ENCODE assay signal across 14 cellular contexts in the genomic region with DNA sequence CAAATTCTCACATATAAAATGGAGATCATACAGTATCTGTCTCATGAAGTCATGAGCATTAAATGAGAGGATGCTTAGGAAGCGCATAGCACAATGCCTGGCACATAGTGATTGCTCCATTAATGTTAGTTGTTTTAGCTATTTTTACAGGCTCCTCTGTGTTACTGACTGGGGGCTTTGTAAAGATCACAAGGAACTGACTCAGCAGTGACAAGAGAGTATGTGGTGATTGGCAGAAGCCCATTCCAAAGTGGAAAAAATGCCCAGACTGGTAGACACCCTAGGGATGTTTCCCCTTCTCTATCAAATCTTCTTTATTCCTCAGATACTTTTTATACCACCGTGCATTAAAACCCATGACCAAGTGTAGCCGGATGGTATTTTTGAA. TPM values are rescaled to one million over a fixed set of nuclear protein-coding genes. Genes with fewer than 3 reads are reported as not detected.
DNase-seq lines count a peak whose midpoint lies in the region; ATAC-seq and TF ChIP-seq lines count a peak whose summit lies in the region.
"Had no signal": no experiment of that assay in that cellular context is flagged by ENCODE, and none has a peak within 500 bp of the region (broad histone marks: within the 10 kb centered on the region; RNA-seq: fewer than 3 reads in every experiment).

No MANE protein-coding gene starts in this region.

- intact Hi-C loops in PC-3 (cut with micrococcal nuclease) (loop anchor here (1.0 kb wide), 5 partner anchors 12 to 54 kb away; a partner anchor contains a TSS), esophagus squamous epithelium (cut with DNase I) (no loop called here), psoas muscle (cut with DNase I) (loop anchor here in 1 of 2 donors (5.0 kb wide), 1 partner anchor 47 kb away; no protein-coding TSS in a partner anchor)

- H3F3A ChIP-seq in PC-3 (ENCODE audit: low read length, unreplicated experiment) = no peaks in the 10 kb centered on the region

- H3K36me3 ChIP-seq in ACC112 (ENCODE audit: insufficient read depth, low read length) (no peaks in the 10 kb centered on the region), PC-3 (ENCODE audit: low read depth, low read length) (no peaks in the 10 kb centered on the region), esophagus squamous epithelium (no peaks in the 10 kb centered on the region), psoas muscle (ENCODE audit: insufficient read depth in 1 of 2, low read depth in 1 of 2) (peaks cover 0 to 2% of the 10 kb centered on the region in 2 donors)
- H3K36me3 ChIP-seq: cardiac muscle cell had no signal

- WGBS in esophagus squamous epithelium, 2 donors = 70 to 80% methylated on average over 3 of the region's 3 CpGs
- 57 to 65% (median 63%) methylated on average over 3 of the region's 3 CpGs for WGBS in psoas muscle, 3 donors

- H3K4me2 ChIP-seq in PC-3 (ENCODE audit: low read length) = peak overlapping the region; percentile 63

- H3K27ac ChIP-seq in ACC112 (ENCODE audit: low read depth, low read length) = peak overlapping the region; percentile 92
- peak overlapping the region; percentile 86 for H3K27ac ChIP-seq in PC-3 (ENCODE audit: low read length)
- peak overlapping the region; percentile 33 to 72 (median 70) for H3K27ac ChIP-seq in esophagus squamous epithelium
- H3K27ac ChIP-seq in psoas muscle = peak overlapping the region; percentile 81
- H3K27ac ChIP-seq: cardiac muscle cell, testis had no signal

- no peak overlapping the region for H3K27ac Mint-ChIP-seq in activated T-helper 17 cell treated with anti-CD3 and anti-CD28 coated beads, Interleukin-2, amount 50 U/mL, for 72 hours
- H3K27ac Mint-ChIP-seq: activated B cell treated with CpG ODN at 0.5 μM for 24 hours; activated CD8-positive, alpha-beta memory T cell treated with anti-CD3 and anti-CD28 coated beads, Interleukin-2, amount 10 ng/mL, durations not matched to agents 7 days and 5 days; activated naive CD4-positive, alpha-beta T cell treated with anti-CD3 and anti-CD28 coated beads, Interleukin-2, amount 10 ng/mL, durations not matched to agents 7 days and 5 days had no signal

- H3K9me2 ChIP-seq in PC-3 (replicated peaks; ENCODE audit: low read length) = no peaks in the 10 kb centered on the region

- peaks cover 22% of the 10 kb centered on the region for H3K27me3 Mint-ChIP-seq in activated T-helper 17 cell treated with anti-CD3 and anti-CD28 coated beads, Interleukin-2, amount 50 U/mL, for 72 hours

- peaks cover 6% of the 10 kb centered on the region for H3K4me1 Mint-ChIP-seq in activated T-helper 17 cell treated with anti-CD3 and anti-CD28 coated beads, Interleukin-2, amount 50 U/mL, for 72 hours
- H3K4me1 Mint-ChIP-seq: activated B cell treated with CpG ODN at 0.5 μM for 24 hours; activated naive CD4-positive, alpha-beta T cell treated with anti-CD3 and anti-CD28 coated beads, Interleukin-2, amount 10 ng/mL, durations not matched to agents 7 days and 5 days had no signal

- no peaks in the 10 kb centered on the region for H4K20me1 ChIP-seq in PC-3 (ENCODE audit: low read length)

- H2AFZ ChIP-seq in ACC112 (ENCODE audit: low read length, unreplicated experiment) (no peak overlapping the region), PC-3 (ENCODE audit: low read length) (no peak overlapping the region)

- no peak for TF ChIP-seq POLR2A in esophagus squamous epithelium (IDR thresholded peaks at IDR 0.05)

- no peaks in the 10 kb centered on the region for H3K9me3 ChIP-seq in PC-3 (ENCODE audit: low read length)
- no peaks in the 10 kb centered on the region for H3K9me3 ChIP-seq in esophagus squamous epithelium
- no peaks in the 10 kb centered on the region for H3K9me3 ChIP-seq in psoas muscle
- H3K9me3 ChIP-seq: testis had no signal

- H3K27me3 ChIP-seq in ACC112 (ENCODE audit: insufficient read depth, low read length) = no peaks in the 10 kb centered on the region
- H3K27me3 ChIP-seq in PC-3 (ENCODE audit: low read length) = no peaks in the 10 kb centered on the region
- no peaks in the 10 kb centered on the region for H3K27me3 ChIP-seq in esophagus squamous epithelium
- no peaks in the 10 kb centered on the region for H3K27me3 ChIP-seq in psoas muscle (ENCODE audit: insufficient read depth in 3 of 3, low read length in 2 of 3)
- H3K27me3 ChIP-seq: cardiac muscle cell, testis had no signal

- H3K4me3 ChIP-seq in ACC112 (ENCODE audit: low read depth, low read length) (peak overlapping the region; percentile 41; the same call in 1 of the 2 replicates), PC-3 (ENCODE audit: low read length) (peak overlapping the region; percentile 6; the same call in 1 of the 2 replicates), esophagus squamous epithelium (no peak overlapping the region), psoas muscle (no peak overlapping the region)
- H3K4me3 ChIP-seq: cardiac muscle cell, testis had no signal

- DNase-seq in PC-3 (peak; percentile 68), esophagus squamous epithelium (lab: John Stamatoyannopoulos, UW) (no peak), psoas muscle (no peak), activated gamma-delta T cell treated with Interleukin-2 at 50 U/mL for 16 hours (no peak), HCEC 1CT (no peak), HuH-7.5 (ENCODE audit: low spot score) (no peak)
- DNase-seq: activated B cell treated with CpG ODN at 0.5 μM for 24 hours; activated CD8-positive, alpha-beta memory T cell treated with anti-CD3 and anti-CD28 coated beads, Interleukin-2, amount 10 ng/mL, durations not matched to agents 7 days and 5 days; activated naive CD4-positive, alpha-beta T cell treated with anti-CD3 and anti-CD28 coated beads, Interleukin-2, amount 10 ng/mL, durations not matched to agents 7 days and 5 days; DMS153; testis had no signal

- CTCF ChIA-PET in PC-3 (lab: Charles Lee) = interaction anchor here (1.3 kb wide), 1 partner anchor 33 kb away, joined by 4 read pairs; a partner anchor contains a TSS

- H3K79me2 ChIP-seq in ACC112 (ENCODE audit: control insufficient read depth, insufficient read depth, low read length, unreplicated experiment) (peaks cover 87% of the 10 kb centered on the region), PC-3 (ENCODE audit: low read length) (peaks cover 12% of the 10 kb centered on the region)

- ATAC-seq in PC-3 (peak; percentile 28), psoas muscle (peak in 1 of 4 donors; percentile 4)
- no peak for ATAC-seq in activated T-helper 17 cell treated with anti-CD3 and anti-CD28 coated beads, Interleukin-2, amount 50 U/mL, for 72 hours (replicated peaks)
- ATAC-seq: activated CD8-positive, alpha-beta memory T cell treated with anti-CD3 and anti-CD28 coated beads, Interleukin-2, amount 10 ng/mL, durations not matched to agents 7 days and 5 days had no signal

- H3K4me3 Mint-ChIP-seq in activated T-helper 17 cell treated with anti-CD3 and anti-CD28 coated beads, Interleukin-2, amount 50 U/mL, for 72 hours = no peak overlapping the region
- H3K4me3 Mint-ChIP-seq: activated B cell treated with CpG ODN at 0.5 μM for 24 hours; activated CD8-positive, alpha-beta memory T cell treated with anti-CD3 and anti-CD28 coated beads, Interleukin-2, amount 10 ng/mL, durations not matched to agents 7 days and 5 days; activated naive CD4-positive, alpha-beta T cell treated with anti-CD3 and anti-CD28 coated beads, Interleukin-2, amount 10 ng/mL, durations not matched to agents 7 days and 5 days had no signal

- H3K9ac ChIP-seq in PC-3 (ENCODE audit: low read length) = peak overlapping the region; percentile 67

- POLR2A ChIA-PET in PC-3 (lab: Charles Lee; ENCODE audit: unreplicated experiment) = interaction anchor here (0.6 kb wide), 1 partner anchor 60 kb away, joined by 4 read pairs; no protein-coding TSS in a partner anchor

- TF ChIP-seq CTCF in PC-3 (conservative IDR thresholded peaks at IDR 0.05; ENCODE audit: low read depth, low read length) = no peak
- TF ChIP-seq CTCF in esophagus squamous epithelium (IDR thresholded peaks at IDR 0.05) = no peak
- TF ChIP-seq CTCF in psoas muscle (IDR thresholded peaks at IDR 0.05) = no peak

- peaks cover 3% of the 10 kb centered on the region for H3K9me3 Mint-ChIP-seq in activated T-helper 17 cell treated with anti-CD3 and anti-CD28 coated beads, Interleukin-2, amount 50 U/mL, for 72 hours
- H3K9me3 Mint-ChIP-seq: activated B cell treated with CpG ODN at 0.5 μM for 24 hours; activated naive CD4-positive, alpha-beta T cell treated with anti-CD3 and anti-CD28 coated beads, Interleukin-2, amount 10 ng/mL, durations not matched to agents 7 days and 5 days had no signal

- peaks cover 5% of the 10 kb centered on the region for H3K36me3 Mint-ChIP-seq in activated T-helper 17 cell treated with anti-CD3 and anti-CD28 coated beads, Interleukin-2, amount 50 U/mL, for 72 hours (ENCODE audit: low read depth)
- H3K36me3 Mint-ChIP-seq: activated CD8-positive, alpha-beta memory T cell treated with anti-CD3 and anti-CD28 coated beads, Interleukin-2, amount 10 ng/mL, durations not matched to agents 7 days and 5 days; activated naive CD4-positive, alpha-beta T cell treated with anti-CD3 and anti-CD28 coated beads, Interleukin-2, amount 10 ng/mL, durations not matched to agents 7 days and 5 days had no signal

- BruUV-seq in PC-3 (replicated peaks; lab: Mats Ljungman, UMichigan) = no TSS peak

- H3K4me1 ChIP-seq in ACC112 (ENCODE audit: control insufficient read depth, insufficient read depth, low read length, unreplicated experiment) (peaks cover 63% of the 10 kb centered on the region), PC-3 (ENCODE audit: insufficient read depth, low read length) (peaks cover 47% of the 10 kb centered on the region), esophagus squamous epithelium (peaks cover 0 to 42% (median 27%) of the 10 kb centered on the region in 3 donors), psoas muscle (peaks cover 54% of the 10 kb centered on the region)
- H3K4me1 ChIP-seq: testis had no signal

RNA-seq across cellular contexts. Expression of a gene that starts 33.5 kb away (rescaled TPM):
- total RNA-seq in PC-3 (2014; rRNA removed) (43.6 and 48.0 TPM in 2 replicates), esophagus squamous epithelium (10 to 100 TPM; 10.6 to 47.7 (median 27.1) TPM), psoas muscle (10 to 100 TPM; 34.3 to 54.5 (median 42.8) TPM)
- polyA plus RNA-seq in psoas muscle = 10 to 100 TPM; 18.7 to 35.0 (median 23.8) TPM
- under 1 TPM; 0.41 to 0.61 TPM for total RNA-seq in activated T-helper 17 cell treated with anti-CD3 and anti-CD28 coated beads, Interleukin-2, amount 50 U/mL, for 72 hours
- total RNA-seq: activated B cell treated with CpG ODN at 0.5 μM for 24 hours had no signal

Comparison
In these comparisons a context has a peak if more than half of its experiments do, and no peak if none do; other contexts are left out.
1. H3K4me3 ChIP-seq: peak in ACC112 (single experiment) and PC-3 (single experiment); none in esophagus squamous epithelium (0 of 4) and psoas muscle (single experiment).
2. RNA of a gene that starts 33.5 kb away (total RNA-seq): 34.3 to 54.5 TPM in psoas muscle, 43.6 to 48.0 TPM in PC-3 and 10.6 to 47.7 TPM in esophagus squamous epithelium; 0.41 to 0.61 TPM in activated T-helper 17 cell treated with anti-CD3 and anti-CD28 coated beads, Interleukin-2, amount 50 U/mL, for 72 hours; every median in the first group is over 4 times any median in the second.
3. Peak in every context shown above with its lines, with median percentiles within 50 percentile points of each other: H3K27ac ChIP-seq.